8 cellular contexts compared by ENCODE assay signal in the genomic region with DNA sequence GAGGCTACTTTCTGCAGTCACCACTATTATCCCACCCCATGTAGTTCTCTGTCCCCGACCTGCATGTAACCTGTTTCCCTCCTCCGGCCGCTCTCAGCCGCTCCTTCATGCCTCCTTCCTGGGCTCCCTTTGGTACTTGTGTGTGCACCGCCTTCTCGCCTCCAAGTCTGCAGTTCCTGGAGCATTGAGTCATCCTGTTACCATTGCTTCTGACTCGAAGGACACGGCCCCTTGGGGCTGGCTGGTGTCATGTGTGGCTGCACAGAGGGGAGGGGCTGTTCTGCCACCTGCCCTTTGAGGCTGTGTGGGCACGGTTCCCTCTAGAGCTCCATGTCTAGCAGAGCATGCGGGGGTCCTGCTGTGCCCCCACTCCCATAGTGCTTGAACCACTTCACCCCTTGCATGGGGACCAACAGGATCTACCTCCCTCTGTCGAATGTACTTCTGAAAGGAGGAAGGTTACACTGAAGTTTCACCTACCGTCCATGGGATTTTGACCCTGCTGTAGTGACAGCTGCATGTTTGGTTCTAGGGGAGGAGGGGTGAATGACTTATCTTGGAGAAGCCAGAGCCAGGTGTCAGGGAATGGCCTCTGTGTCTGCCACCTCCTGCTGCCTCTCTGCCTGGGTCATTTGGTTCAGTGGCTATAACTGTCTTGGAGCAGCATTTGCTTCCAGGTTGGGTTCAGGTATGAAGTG. TPM values are rescaled to one million over a fixed set of nuclear protein-coding genes. Genes with fewer than 3 reads are reported as not detected.
DNase-seq lines count a peak whose midpoint lies in the region; ATAC-seq and TF ChIP-seq lines count a peak whose summit lies in the region.

No MANE protein-coding gene starts in this region.

- H3K79me2 ChIP-seq in MM.1S (ENCODE audit: low read length), result peaks cover 100% of the 10 kb centered on the region

- no peaks in the 10 kb centered on the region for H3K9me3 Mint-ChIP-seq in CD4-positive, alpha-beta T cell

- intact Hi-C loops in CD4-positive, alpha-beta T cell (cut with DNase I, micrococcal nuclease), result loop anchor here (5.0 kb wide), 1 partner anchor 38 kb away; a partner anchor contains a TSS

- H3K9me2 ChIP-seq in MM.1S (replicated peaks; ENCODE audit: insufficient read depth, low read length), result no peaks in the 10 kb centered on the region

- H3K27me3 ChIP-seq in CD4-positive, alpha-beta T cell (ENCODE audit: control insufficient read depth, insufficient read depth, low read length), result no peaks in the 10 kb centered on the region
- H3K27me3 ChIP-seq in MM.1S (replicated peaks; ENCODE audit: insufficient read depth, low read length), result no peaks in the 10 kb centered on the region

- H3F3A ChIP-seq in MM.1S (ENCODE audit: insufficient read depth, low read length), result peaks cover 11% of the 10 kb centered on the region; the same call in 1 of the 2 replicates

- H3K27ac ChIP-seq in CD4-positive, alpha-beta T cell (ENCODE audit: low read depth, low read length), result peak overlapping the region; percentile 39
- peak overlapping the region; percentile 46; the same call in 1 of the 2 replicates for H3K27ac ChIP-seq in MM.1S (ENCODE audit: low read length)

- H3K36me3 ChIP-seq in MM.1S (replicated peaks; ENCODE audit: insufficient read depth, low read length), result no peaks in the 10 kb centered on the region

- H3K27me3 Mint-ChIP-seq in CD4-positive, alpha-beta T cell, result no peaks in the 10 kb centered on the region

- no peak overlapping the region for H2AFZ ChIP-seq in MM.1S (ENCODE audit: low read length)

- peak overlapping the region; percentile 83 for H3K27ac Mint-ChIP-seq in CD4-positive, alpha-beta T cell

- H3K4me3 Mint-ChIP-seq in CD4-positive, alpha-beta T cell, result peak overlapping the region; percentile 84

- peak; percentile 76 for ATAC-seq in CD4-positive, alpha-beta T cell (ENCODE audit: poor library complexity)
- no peak for ATAC-seq in HG03280 (IDR thresholded peaks at IDR 0.05; ENCODE audit: unreplicated experiment)
- ATAC-seq in GM21717 (IDR thresholded peaks at IDR 0.05; ENCODE audit: unreplicated experiment), result no peak

- H4K20me1 ChIP-seq in MM.1S (ENCODE audit: insufficient read depth, low read length), result peaks cover 95% of the 10 kb centered on the region

- H3K4me1 ChIP-seq in MM.1S (ENCODE audit: low read length), result peaks cover 39% of the 10 kb centered on the region

- H3K36me3 Mint-ChIP-seq in CD4-positive, alpha-beta T cell (ENCODE audit: low read depth), result no peaks in the 10 kb centered on the region

- H3K9ac ChIP-seq in MM.1S (ENCODE audit: low read length), result no peak overlapping the region

- CTCF ChIA-PET in CD4-positive, alpha-beta T cell (lab: Charles Lee), result no interaction called here

- DNase-seq in CD4-positive, alpha-beta T cell, result peak in 9 of 10 experiments; percentile 16 to 55 (median 36)
- DNase-seq in GM19240 (ENCODE audit: insufficient read length, low spot score), result peak; percentile 50
- DNase-seq in MM.1S, result no peak
- peak in 2 of 3 experiments; percentile 29 to 38 for DNase-seq in activated CD8-positive, alpha-beta memory T cell treated with anti-CD3 and anti-CD28 coated beads for 48 hours (ENCODE audit: low read depth in 2 of 3, low spot score in 2 of 3)
- DNase-seq in fibroblast of villous mesenchyme (ENCODE audit: low read depth), result peak; percentile 62
- DNase-seq in stimulated activated CD4-positive, alpha-beta T cell treated with anti-CD3 and anti-CD28 coated beads, Interleukin-2, amount 100 ng/mL, for 4 hours (ENCODE audit: low read depth), result peak; percentile 34

- POLR2A ChIA-PET in CD4-positive, alpha-beta T cell (lab: Charles Lee), result interaction anchor here (1.0 to 1.7 kb wide), 3 partner anchors 23 to 39 kb away, joined by 3 to 9 read pairs (median 4); no protein-coding TSS in a partner anchor

- H3K4me1 Mint-ChIP-seq in CD4-positive, alpha-beta T cell (ENCODE audit: low read depth), result peaks cover 95% of the 10 kb centered on the region

- no peaks in the 10 kb centered on the region for H3K9me3 ChIP-seq in CD4-positive, alpha-beta T cell (ENCODE audit: control insufficient read depth, low read length)
- H3K9me3 ChIP-seq in MM.1S (replicated peaks; ENCODE audit: insufficient read depth, low read length), result no peaks in the 10 kb centered on the region

- no peak for TF ChIP-seq CTCF in CD4-positive, alpha-beta T cell (IDR thresholded peaks at IDR 0.05)
- TF ChIP-seq CTCF in MM.1S (IDR thresholded peaks at IDR 0.05; ENCODE audit: low read length) (no peak), fibroblast of villous mesenchyme (IDR thresholded peaks at IDR 0.05; ENCODE audit: insufficient read depth, low read depth, low read length) (no peak)

- H3K4me3 ChIP-seq in MM.1S (ENCODE audit: low read length) (no peak overlapping the region), fibroblast of villous mesenchyme (ENCODE audit: low read depth, low read length) (no peak overlapping the region)

- peak overlapping the region; percentile 20; the same call in 1 of the 2 replicates for H3K4me2 ChIP-seq in MM.1S (ENCODE audit: low read depth, low read length)

RNA-seq across cellular contexts. Expression of a gene that starts 39.6 kb away (rescaled TPM):
- 10 to 100 TPM; 60.0 to 64.8 TPM for total RNA-seq in CD4-positive, alpha-beta T cell
- total RNA-seq in fibroblast of villous mesenchyme, result 36.7 and 40.9 TPM in 2 replicates
